ENCODE assay signal across 11 cellular contexts in genomic region chr9:128061305-128061704, GRCh38. TPM values are rescaled to one million over a fixed set of nuclear protein-coding genes. Genes with fewer than 3 reads are reported as not detected.
DNase-seq lines count a peak whose midpoint lies in the region; ATAC-seq, FAIRE-seq and TF ChIP-seq lines count a peak whose summit lies in the region.
"Had no signal": no experiment of that assay in that cellular context is flagged by ENCODE, and none has a peak within 500 bp of the region (broad histone marks: within the 10 kb centered on the region; RNA-seq: fewer than 3 reads in every experiment).

No MANE protein-coding gene starts in this region.

- peaks cover 4% of the 10 kb centered on the region; the same call in 1 of the 2 replicates for H3K36me3 ChIP-seq in SK-N-MC (ENCODE audit: insufficient read depth, low read length)
- H3K36me3 ChIP-seq in esophagus squamous epithelium: peaks cover 5 to 34% (median 8%) of the 10 kb centered on the region in 3 donors

- TF ChIP-seq POLR2A in esophagus squamous epithelium (IDR thresholded peaks at IDR 0.05): no peak
- TF ChIP-seq POLR2A in GM12892 (IDR thresholded peaks at IDR 0.05; ENCODE audit: low read depth, low read length): no peak

- H3K27ac Mint-ChIP-seq in T-helper 2 cell treated with Interferon-gamma antibody and Interleukin-4, amounts not matched to agents 5 μg/mL and 100 μg/mL, for 36 hours: peak overlapping the region; percentile 64
- peak overlapping the region; percentile 55 for H3K27ac Mint-ChIP-seq in stimulated activated effector memory CD8-positive, alpha-beta T cell treated with anti-CD3 and anti-CD28 coated beads, Interleukin-12 subunit alpha, Interleukin-12 subunit beta, amount 100 ng/mL, for 72 hours

- peaks cover 32% of the 10 kb centered on the region for H3K4me1 Mint-ChIP-seq in T-helper 2 cell treated with Interferon-gamma antibody and Interleukin-4, amounts not matched to agents 5 μg/mL and 100 μg/mL, for 36 hours (ENCODE audit: low read depth)
- H3K4me1 Mint-ChIP-seq in stimulated activated effector memory CD8-positive, alpha-beta T cell treated with anti-CD3 and anti-CD28 coated beads, Interleukin-12 subunit alpha, Interleukin-12 subunit beta, amount 100 ng/mL, for 72 hours: peaks cover 39% of the 10 kb centered on the region

- no peaks in the 10 kb centered on the region for H3K27me3 ChIP-seq in esophagus squamous epithelium

- FAIRE-seq in GM12892 (lab: Jason Lieb, UNC): no peak
- FAIRE-seq: A204.1, GM18507 had no signal

- intact Hi-C loops in esophagus squamous epithelium (cut with DNase I): no loop called here

- H3K27me3 Mint-ChIP-seq in T-helper 2 cell treated with Interferon-gamma antibody and Interleukin-4, amounts not matched to agents 5 μg/mL and 100 μg/mL, for 36 hours (ENCODE audit: low read depth): no peaks in the 10 kb centered on the region

- peaks cover 11 to 75% (median 23%) of the 10 kb centered on the region in 3 donors for H3K4me1 ChIP-seq in esophagus squamous epithelium

- peak overlapping the region; percentile 45 for H3K4me3 Mint-ChIP-seq in T-helper 2 cell treated with Interferon-gamma antibody and Interleukin-4, amounts not matched to agents 5 μg/mL and 100 μg/mL, for 36 hours
- peak overlapping the region; percentile 56 for H3K4me3 Mint-ChIP-seq in stimulated activated effector memory CD8-positive, alpha-beta T cell treated with anti-CD3 and anti-CD28 coated beads, Interleukin-12 subunit alpha, Interleukin-12 subunit beta, amount 100 ng/mL, for 72 hours

- WGBS in esophagus squamous epithelium, 2 donors: 45 to 73% methylated on average over 4 to 5 of the region's 9 CpGs

- H3K27ac ChIP-seq in SK-N-MC (peak overlapping the region; percentile 68), esophagus squamous epithelium (peak overlapping the region in 3 of 4 donors; percentile 34 to 73 (median 62))

- no peak overlapping the region for H3K9ac ChIP-seq in SK-N-MC (ENCODE audit: insufficient read length)

- H3K4me3 ChIP-seq in SK-N-MC (no peak overlapping the region), esophagus squamous epithelium (no peak overlapping the region)

- H3K9me3 Mint-ChIP-seq in T-helper 2 cell treated with Interferon-gamma antibody and Interleukin-4, amounts not matched to agents 5 μg/mL and 100 μg/mL, for 36 hours: no peaks in the 10 kb centered on the region
- no peaks in the 10 kb centered on the region for H3K9me3 Mint-ChIP-seq in stimulated activated effector memory CD8-positive, alpha-beta T cell treated with anti-CD3 and anti-CD28 coated beads, Interleukin-12 subunit alpha, Interleukin-12 subunit beta, amount 100 ng/mL, for 72 hours

- DNase-seq in T-helper 2 cell treated with Interferon-gamma antibody and Interleukin-4, amounts not matched to agents 5 μg/mL and 100 μg/mL, for 36 hours (ENCODE audit: low spot score): no peak
- DNase-seq in T-helper 2 cell: no peak
- no peak for DNase-seq in SK-N-MC (ENCODE audit: low read depth, low spot score)
- no peak for DNase-seq in esophagus squamous epithelium (lab: John Stamatoyannopoulos, UW)
- no peak for DNase-seq in stimulated activated effector memory CD8-positive, alpha-beta T cell treated with anti-CD3 and anti-CD28 coated beads, Interleukin-12 subunit alpha, Interleukin-12 subunit beta, amount 100 ng/mL, for 72 hours (ENCODE audit: low spot score in 2 of 2)
- no peak for DNase-seq in GM12892 (ENCODE audit: insufficient read length)
- no peak for DNase-seq in stimulated activated CD8-positive, alpha-beta memory T cell treated with anti-CD3 and anti-CD28 coated beads, Interleukin-4, amount 100 ng/mL, for 48 hours
- DNase-seq: SW 1271 had no signal

- H3K9me3 ChIP-seq in SK-N-MC (ENCODE audit: low read depth, low read length): no peaks in the 10 kb centered on the region
- H3K9me3 ChIP-seq in esophagus squamous epithelium: no peaks in the 10 kb centered on the region

- H3K36me3 Mint-ChIP-seq in T-helper 2 cell treated with Interferon-gamma antibody and Interleukin-4, amounts not matched to agents 5 μg/mL and 100 μg/mL, for 36 hours (ENCODE audit: low read depth): peaks cover 11% of the 10 kb centered on the region
- H3K36me3 Mint-ChIP-seq in stimulated activated effector memory CD8-positive, alpha-beta T cell treated with anti-CD3 and anti-CD28 coated beads, Interleukin-12 subunit alpha, Interleukin-12 subunit beta, amount 100 ng/mL, for 72 hours: peaks cover 27% of the 10 kb centered on the region

- no peak for TF ChIP-seq CTCF in esophagus squamous epithelium (IDR thresholded peaks at IDR 0.05)

- peak; percentile 44 for ATAC-seq in stimulated activated effector memory CD8-positive, alpha-beta T cell treated with anti-CD3 and anti-CD28 coated beads, Interleukin-12 subunit alpha, Interleukin-12 subunit beta, amount 100 ng/mL, for 72 hours
- ATAC-seq in HG03520 (IDR thresholded peaks at IDR 0.05; ENCODE audit: unreplicated experiment): no peak

RNA-seq across cellular contexts. Expression of gene NAIF1, which starts 5.8 kb away (rescaled TPM):
- total RNA-seq in esophagus squamous epithelium: 1 to 10 TPM; 6.3 to 8.8 (median 7.8) TPM
- 6.5 TPM for polyA plus RNA-seq in GM12892 (2012; ENCODE audit: missing spikeins)

RNA-seq across cellular contexts. Expression of gene SLC25A25, which starts 6.7 kb away (rescaled TPM):
- 10 to 100 TPM; 15.8 to 37.9 (median 24.1) TPM for total RNA-seq in esophagus squamous epithelium
- polyA plus RNA-seq in GM12892 (2012; ENCODE audit: missing spikeins): 5.8 TPM
